In genomic region chr11:4607111-4607510, GRCh38 we compare ENCODE assay signal across 8 cellular contexts. TPM values are rescaled to one million over a fixed set of nuclear protein-coding genes. Genes with fewer than 3 reads are reported as not detected.
DNase-seq lines count a peak whose midpoint lies in the region; ATAC-seq and TF ChIP-seq lines count a peak whose summit lies in the region.

No MANE protein-coding gene starts in this region.

- no peaks in the 10 kb centered on the region for H3K27me3 ChIP-seq in CD4-positive, alpha-beta memory T cell (ENCODE audit: insufficient read depth, low read length)
- H3K27me3 ChIP-seq in neural cell (ENCODE audit: insufficient read depth, low read depth, low read length): no peaks in the 10 kb centered on the region

- TF ChIP-seq CTCF in neural cell (IDR thresholded peaks at IDR 0.05; ENCODE audit: poor library complexity, severe bottlenecking): no peak

- H3K36me3 ChIP-seq in CD4-positive, alpha-beta memory T cell (ENCODE audit: insufficient read depth, low read length): peaks cover 12% of the 10 kb centered on the region
- no peaks in the 10 kb centered on the region for H3K36me3 ChIP-seq in neural cell (ENCODE audit: insufficient read depth, low read length)

- H3K27ac ChIP-seq in CD4-positive, alpha-beta memory T cell (ENCODE audit: low read depth, low read length): peak overlapping the region; percentile 82
- no peak overlapping the region for H3K27ac ChIP-seq in neural cell (ENCODE audit: low read length)

- POLR2A ChIA-PET in CD4-positive, alpha-beta memory T cell (lab: Charles Lee; ENCODE audit: partially characterized antibody): interaction anchor here (1.0 to 1.8 kb wide), 2 partner anchors 12 to 214 kb away, joined by 3 to 5 read pairs; partner anchors contain the start of gene TRIM21

- peak overlapping the region; percentile 88 to 98 (median 97) for H3K27ac Mint-ChIP-seq in CD4-positive, alpha-beta memory T cell

- ATAC-seq in HG02938 (IDR thresholded peaks at IDR 0.05; ENCODE audit: unreplicated experiment): no peak
- no peak for ATAC-seq in GM19324 (IDR thresholded peaks at IDR 0.05; ENCODE audit: low FRiP score, unreplicated experiment)

- peaks cover 35 to 64% (median 46%) of the 10 kb centered on the region in 4 donors for H3K4me1 Mint-ChIP-seq in CD4-positive, alpha-beta memory T cell

- no peaks in the 10 kb centered on the region for H3K9me2 ChIP-seq in neural cell (ENCODE audit: insufficient read depth, low read length)

- peaks cover 39% of the 10 kb centered on the region for H3K4me1 ChIP-seq in CD4-positive, alpha-beta memory T cell (ENCODE audit: insufficient read depth, low read length)

- H2AFZ ChIP-seq in neural cell (ENCODE audit: low read depth, low read length): peak overlapping the region; percentile 51

- H3K9me3 Mint-ChIP-seq in CD4-positive, alpha-beta memory T cell: peaks cover 0 to 1% (median 0%) of the 10 kb centered on the region in 8 donors

- no peaks in the 10 kb centered on the region for H3K79me2 ChIP-seq in neural cell (replicated peaks; ENCODE audit: insufficient read depth, low read length)

- CTCF ChIA-PET in CD4-positive, alpha-beta memory T cell (lab: Charles Lee; ENCODE audit: partially characterized antibody): interaction anchor here (1.5 kb wide), 1 partner anchor 420 kb away, joined by 3 read pairs; no protein-coding TSS in a partner anchor

- no peaks in the 10 kb centered on the region for H4K20me1 ChIP-seq in neural cell (ENCODE audit: insufficient read depth)

- TF ChIP-seq RAD21 in neural cell (conservative IDR thresholded peaks at IDR 0.05): no peak

- peak overlapping the region; percentile 32 to 79 for H3K4me3 ChIP-seq in CD4-positive, alpha-beta memory T cell (ENCODE audit: low read length in 2 of 2)
- peak overlapping the region; percentile 76 for H3K4me3 ChIP-seq in neural cell (ENCODE audit: low read length)

- H3K9me3 ChIP-seq in CD4-positive, alpha-beta memory T cell (ENCODE audit: control insufficient read depth in 1 of 2, low read length in 2 of 2): no peaks in the 10 kb centered on the region
- no peaks in the 10 kb centered on the region for H3K9me3 ChIP-seq in neural cell (ENCODE audit: low read length)

- peak overlapping the region; percentile 93 to 98 (median 96) for H3K4me3 Mint-ChIP-seq in CD4-positive, alpha-beta memory T cell

- intact Hi-C loops in CD4-positive, alpha-beta memory T cell (cut with micrococcal nuclease): loop anchor here (5.0 to 10.0 kb wide), 2 partner anchors 1075 to 1628 kb away; partner anchors contain the start of genes CNGA4 and FHIP1B

- peak overlapping the region; percentile 69 for H3K9ac ChIP-seq in neural cell (ENCODE audit: low read length)

- no peak for TF ChIP-seq EP300 in neural cell (conservative IDR thresholded peaks at IDR 0.05; ENCODE audit: poor library complexity, severe bottlenecking)

- peaks cover 22 to 34% of the 10 kb centered on the region in 2 donors for H3K36me3 Mint-ChIP-seq in CD4-positive, alpha-beta memory T cell

- no peak for DNase-seq in CD4-positive, alpha-beta memory T cell
- DNase-seq in M059J (ENCODE audit: low read depth) (peak; percentile 16), dermis blood vessel endothelial cell (peak; percentile 49), DMS79 (lab: John Stamatoyannopoulos, UW) (no peak), cerebellar nuclear complex (lab: John Stamatoyannopoulos, UW) (no peak)

- H3K4me2 ChIP-seq in neural cell (ENCODE audit: low read length): peak overlapping the region; percentile 74

- no peaks in the 10 kb centered on the region for H3K27me3 Mint-ChIP-seq in CD4-positive, alpha-beta memory T cell

- H3F3A ChIP-seq in neural cell (ENCODE audit: insufficient read depth, low read length, poor library complexity, severe bottlenecking): peaks cover 6% of the 10 kb centered on the region

TF ChIP-seq in neural cell, 6 proteins besides CTCF, POLR2A, EP300 and RAD21:
- TF ChIP-seq EZH2 (IDR thresholded peaks at IDR 0.05; ENCODE audit: borderline replicate concordance, insufficient read depth, low read length, poor library complexity, severe bottlenecking) (no peak), POLR2AphosphoS5 (IDR thresholded peaks at IDR 0.05) (no peak), SMC3 (conservative IDR thresholded peaks at IDR 0.05; ENCODE audit: poor library complexity) (no peak), TAF1 (IDR thresholded peaks at IDR 0.05; ENCODE audit: low read depth) (no peak), MXI1 (conservative IDR thresholded peaks at IDR 0.05; ENCODE audit: poor library complexity, severe bottlenecking) (no peak), REST (IDR thresholded peaks at IDR 0.05; ENCODE audit: borderline replicate concordance) (no peak)

RNA-seq across cellular contexts. Expression of gene TRIM68, which starts 0.9 kb away (rescaled TPM):
- total RNA-seq in CD4-positive, alpha-beta memory T cell: 10 to 100 TPM; 23.7 to 28.1 TPM
- polyA plus RNA-seq in CD4-positive, alpha-beta memory T cell: 10 to 100 TPM; 13.1 to 16.1 TPM
- 15.3 and 16.3 TPM in 2 replicates for total RNA-seq in M059J (2014; rRNA removed; shearing (Covaris generic))
- total RNA-seq in dermis blood vessel endothelial cell: 11.8 and 13.1 TPM in 2 replicates
- polyA plus RNA-seq in neural cell: 14.7 and 15.3 TPM in 2 replicates
- polyA minus RNA-seq in neural cell: 14.4 and 17.7 TPM in 2 replicates

RNA-seq across cellular contexts. Expression of gene OR52I1, which starts 13.3 kb away (rescaled TPM):
- total RNA-seq in CD4-positive, alpha-beta memory T cell: not detected
- polyA plus RNA-seq in CD4-positive, alpha-beta memory T cell: under 1 TPM in 1 of 2 donors, not detected in 1; 0.23 TPM
- total RNA-seq in M059J (2014; rRNA removed; shearing (Covaris generic)): not detected in 2 replicates
- total RNA-seq in dermis blood vessel endothelial cell: not detected in 2 replicates
- not detected in 2 replicates for polyA plus RNA-seq in neural cell
- not detected in 2 replicates for polyA minus RNA-seq in neural cell

RNA-seq across cellular contexts. Expression of gene OR52I2, which starts 25.6 kb away (rescaled TPM):
- not detected for total RNA-seq in CD4-positive, alpha-beta memory T cell
- polyA plus RNA-seq in CD4-positive, alpha-beta memory T cell: not detected
- not detected in 2 replicates for total RNA-seq in M059J (2014; rRNA removed; shearing (Covaris generic))
- not detected in 2 replicates for total RNA-seq in dermis blood vessel endothelial cell
- polyA plus RNA-seq in neural cell: not detected in 2 replicates
- polyA minus RNA-seq in neural cell: not detected in 2 replicates

RNA-seq across cellular contexts. Expression of gene OR51D1, which starts 30.2 kb away (rescaled TPM):
- total RNA-seq in CD4-positive, alpha-beta memory T cell: not detected
- not detected for polyA plus RNA-seq in CD4-positive, alpha-beta memory T cell
- not detected in 2 replicates for total RNA-seq in M059J (2014; rRNA removed; shearing (Covaris generic))
- total RNA-seq in dermis blood vessel endothelial cell: not detected in 2 replicates
- polyA plus RNA-seq in neural cell: not detected in 2 replicates
- not detected in 2 replicates for polyA minus RNA-seq in neural cell

RNA-seq across cellular contexts. Expression of gene OR51E1, which starts 36.7 kb away (rescaled TPM):
- not detected for total RNA-seq in CD4-positive, alpha-beta memory T cell
- polyA plus RNA-seq in CD4-positive, alpha-beta memory T cell: not detected
- total RNA-seq in M059J (2014; rRNA removed; shearing (Covaris generic)): not detected in 2 replicates
- not detected in 2 replicates for total RNA-seq in dermis blood vessel endothelial cell
- polyA plus RNA-seq in neural cell: not detected in 2 replicates
- polyA minus RNA-seq in neural cell: not detected in 2 replicates

Comparison
In these comparisons a context has a peak if more than half of its experiments do, and no peak if none do; other contexts are left out.
1. DNase-seq: peak in M059J (single experiment) and dermis blood vessel endothelial cell (single experiment); none in CD4-positive, alpha-beta memory T cell (0 of 5), DMS79 (single experiment) and cerebellar nuclear complex (0 of 2).